14 cellular contexts compared by ENCODE assay signal in the genomic region with DNA sequence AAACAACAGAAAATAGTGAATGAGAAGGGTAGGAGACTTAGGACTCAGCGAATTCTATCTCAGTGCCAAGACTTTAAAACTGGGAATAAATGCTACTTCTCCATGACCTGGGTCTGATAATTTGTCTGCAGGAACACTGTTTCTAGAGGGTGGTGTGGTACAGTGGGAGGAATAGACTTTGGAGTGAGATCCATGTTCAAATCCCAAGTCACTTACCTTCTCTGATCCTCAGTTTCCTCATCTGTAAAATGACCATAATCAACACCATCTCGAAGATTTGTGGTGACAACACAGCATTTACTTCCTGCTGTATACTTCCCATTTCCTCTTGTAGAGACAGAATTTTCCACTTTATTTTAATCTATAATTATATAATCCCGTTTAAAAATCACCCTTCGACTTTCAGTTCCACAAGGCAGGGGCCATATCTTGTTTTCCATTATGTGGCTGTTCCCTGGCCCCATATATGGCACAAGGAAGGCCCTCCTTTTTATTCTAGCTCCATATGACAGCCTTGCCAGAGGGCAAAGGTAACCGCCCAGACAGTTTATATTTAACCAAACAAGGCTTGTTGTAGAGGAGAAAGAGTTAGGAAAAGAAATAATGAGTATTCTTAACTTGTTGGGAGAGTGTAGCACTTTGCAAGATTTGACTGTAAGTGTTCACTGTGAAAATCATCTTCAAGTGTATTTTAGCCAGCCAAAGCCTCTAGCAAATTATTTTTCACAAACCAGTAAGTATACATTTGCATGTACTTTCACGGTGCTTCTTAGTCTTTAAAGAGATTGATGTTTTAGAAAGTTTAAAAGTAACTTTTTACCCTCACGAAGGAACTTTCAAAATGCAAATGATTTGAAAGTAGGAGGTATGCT.
A peak's percentile ranks its signal among the peaks of the same experiment; 100 is the strongest.
DNase-seq lines count a peak whose midpoint lies in the region; ATAC-seq, FAIRE-seq and TF ChIP-seq lines count a peak whose summit lies in the region.
"Had no signal": no experiment of that assay in that cellular context is flagged by ENCODE, and none has a peak within 500 bp of the region (broad histone marks: within the 10 kb centered on the region; RNA-seq: fewer than 3 reads in every experiment).

No MANE protein-coding gene starts in this region.

- ATAC-seq in GM18498 (IDR thresholded peaks at IDR 0.05; ENCODE audit: unreplicated experiment) = peak; percentile 72
- peak; percentile 61 for ATAC-seq in GM19463 (IDR thresholded peaks at IDR 0.05; ENCODE audit: unreplicated experiment)
- peak; percentile 56 for ATAC-seq in HG02943 (IDR thresholded peaks at IDR 0.05; ENCODE audit: low read depth, unreplicated experiment)
- ATAC-seq in K562 = no peak
- ATAC-seq: natural killer cell treated with Interleukin-12 subunit alpha and Interleukin-12 subunit beta and Interleukin-15 and Interleukin-18, amount 100 ng/mL, for 72 hours; upper lobe of right lung had no signal

- no peak for TF ChIP-seq POLR2A in K562 (conservative IDR thresholded peaks at IDR 0.05)

- no TSS peak for BruUV-seq in K562 (replicated peaks; lab: Mats Ljungman, UMichigan)

- no peaks in the 10 kb centered on the region for H3K9me3 ChIP-seq in K562 (replicated peaks; ENCODE audit: control insufficient read depth, insufficient read depth, low read depth, low read length)
- H3K9me3 ChIP-seq: SK-N-SH, upper lobe of right lung had no signal

- FAIRE-seq in K562 (lab: Jason Lieb, UNC) = no peak

- POLR2A ChIA-PET in K562 (lab: Yijun Ruan, JAX) = interaction anchor here (0.6 kb wide), 1 partner anchor 976 kb away, joined by 5 read pairs; no protein-coding TSS in a partner anchor

- no peak overlapping the region for H3K4me2 ChIP-seq in K562 (ENCODE audit: insufficient read depth, low read length)
- H3K4me2 ChIP-seq: SK-N-SH had no signal

- no peak for TF ChIP-seq EP300 in K562 (IDR thresholded peaks at IDR 0.05; ENCODE audit: low read length)

- no peaks in the 10 kb centered on the region for H3K79me2 ChIP-seq in K562 (ENCODE audit: control insufficient read depth, insufficient read depth, low read length)

- no peaks in the 10 kb centered on the region for H3K36me3 ChIP-seq in K562 (ENCODE audit: control insufficient read depth, insufficient read depth, low read length)
- H3K36me3 ChIP-seq: upper lobe of right lung had no signal

- CTCF ChIA-PET in K562 (lab: Yijun Ruan, JAX; ENCODE audit: low intra/inter-chr PET ratio) = no interaction called here

- no peaks in the 10 kb centered on the region for H3K4me1 ChIP-seq in K562 (replicated peaks in 1 of 2; ENCODE audit: control insufficient read depth in 2 of 2, insufficient read depth in 2 of 2, low read length in 2 of 2)
- H3K4me1 ChIP-seq: upper lobe of right lung had no signal

- DNase-seq in K562 (ENCODE audit: extremely low read depth in 1 of 4, low spot score in 3 of 4) (no peak), NCI-H2107 treated with DMSO at 0.1 percent for 48 hours (lab: John Stamatoyannopoulos, UW; ENCODE audit: unreplicated experiment) (no peak), SW 1271 (lab: John Stamatoyannopoulos, UW) (no peak), iPS-NIHi7 (ENCODE audit: extremely low spot score) (no peak)
- DNase-seq in activated CD4-positive, alpha-beta T cell treated with anti-CD3 and anti-CD28 coated beads, Interleukin-2, amount 50 U/mL, for 4 hours = no peak
- DNase-seq: activated effector memory CD4-positive, alpha-beta T cell treated with anti-CD3 and anti-CD28 coated beads, Interleukin-2, amount 50 U/mL, for 16 hours; H9; NCI-H69; SK-N-SH; upper lobe of right lung had no signal

- in situ Hi-C loops in K562 (cut with MboI) = loop anchor here (10.0 kb wide), 1 partner anchor 1753 kb away; no protein-coding TSS in a partner anchor

- intact Hi-C loops in K562 (cut with micrococcal nuclease) = no loop called here

- no peak overlapping the region for H2AFZ ChIP-seq in K562 (ENCODE audit: low read depth, low read length)

- H4K20me1 ChIP-seq in K562 (replicated peaks; ENCODE audit: control insufficient read depth, insufficient read depth, low read length) = no peaks in the 10 kb centered on the region

- no peak overlapping the region for H3K27ac ChIP-seq in K562 (ENCODE audit: extremely low read depth, low read depth, low read length)
- H3K27ac ChIP-seq: upper lobe of right lung had no signal

- H3K4me3 ChIP-seq in K562 = no peak overlapping the region
- H3K4me3 ChIP-seq: upper lobe of right lung had no signal

- H3K9me1 ChIP-seq in K562 (ENCODE audit: control insufficient read depth, insufficient read depth, low read length) = no peaks in the 10 kb centered on the region

- H3K27me3 ChIP-seq in K562 (ENCODE audit: control insufficient read depth in 2 of 2, insufficient read depth in 2 of 2, low read length in 2 of 2) = no peaks in the 10 kb centered on the region
- H3K27me3 ChIP-seq: upper lobe of right lung had no signal

- 2% methylated on average over 7 of the region's 7 CpGs for WGBS in K562 (ENCODE audit: insufficient coverage, low coverage, missing lambda C conversion rate)

- H3K9ac ChIP-seq in K562 (ENCODE audit: insufficient read depth in 1 of 2, low read depth in 2 of 2, low read length in 2 of 2) = no peak overlapping the region
- H3K9ac ChIP-seq: SK-N-SH had no signal

- no peak for TF ChIP-seq RAD21 in K562 (CRISPR knock-in tag; conservative IDR thresholded peaks at IDR 0.05 in 1 of 2, IDR thresholded peaks at IDR 0.05 in 1 of 2)

- TF ChIP-seq CTCF in K562 (IDR thresholded peaks at IDR 0.05 in 2 of 3, conservative IDR thresholded peaks at IDR 0.05 in 1 of 3; ENCODE audit: insufficient read depth in 2 of 3, low read depth in 1 of 3, low read length in 3 of 3) = no peak

TF ChIP-seq in K562, 482 proteins besides CTCF, POLR2A, EP300 and RAD21:
- TF ChIP-seq, protein P1, sequence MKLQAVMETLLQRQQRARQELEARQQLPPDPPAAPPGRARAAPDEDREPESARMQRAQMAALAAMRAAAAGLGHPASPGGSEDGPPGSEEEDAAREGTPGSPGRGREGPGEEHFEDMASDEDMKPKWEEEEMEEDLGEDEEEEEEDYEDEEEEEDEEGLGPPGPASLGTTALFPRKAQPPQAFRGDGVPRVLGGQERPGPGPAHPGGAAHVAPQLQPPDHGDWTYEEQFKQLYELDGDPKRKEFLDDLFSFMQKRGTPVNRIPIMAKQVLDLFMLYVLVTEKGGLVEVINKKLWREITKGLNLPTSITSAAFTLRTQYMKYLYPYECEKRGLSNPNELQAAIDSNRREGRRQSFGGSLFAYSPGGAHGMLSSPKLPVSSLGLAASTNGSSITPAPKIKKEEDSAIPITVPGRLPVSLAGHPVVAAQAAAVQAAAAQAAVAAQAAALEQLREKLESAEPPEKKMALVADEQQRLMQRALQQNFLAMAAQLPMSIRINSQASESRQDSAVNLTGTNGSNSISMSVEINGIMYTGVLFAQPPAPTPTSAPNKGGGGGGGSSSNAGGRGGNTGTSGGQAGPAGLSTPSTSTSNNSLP (IDR thresholded peaks at IDR 0.05; ENCODE audit: borderline replicate concordance, low read depth, low read length) = no peak
- TF ChIP-seq RBM25 (IDR thresholded peaks at IDR 0.05; ENCODE audit: low read depth, low read length, severe bottlenecking) (peak; percentile 54), TOE1 (IDR thresholded peaks at IDR 0.05; ENCODE audit: borderline replicate concordance) (no peak), TOE1 (CRISPR knock-in tag; IDR thresholded peaks at IDR 0.05; ENCODE audit: borderline replicate concordance, low read depth) (no peak), CREBBP (IDR thresholded peaks at IDR 0.05; ENCODE audit: low read depth, low read length) (no peak), ZNF174 (CRISPR knock-in tag; IDR thresholded peaks at IDR 0.05) (no peak)
- TF ChIP-seq, protein P2, sequence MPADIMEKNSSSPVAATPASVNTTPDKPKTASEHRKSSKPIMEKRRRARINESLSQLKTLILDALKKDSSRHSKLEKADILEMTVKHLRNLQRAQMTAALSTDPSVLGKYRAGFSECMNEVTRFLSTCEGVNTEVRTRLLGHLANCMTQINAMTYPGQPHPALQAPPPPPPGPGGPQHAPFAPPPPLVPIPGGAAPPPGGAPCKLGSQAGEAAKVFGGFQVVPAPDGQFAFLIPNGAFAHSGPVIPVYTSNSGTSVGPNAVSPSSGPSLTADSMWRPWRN (IDR thresholded peaks at IDR 0.05; ENCODE audit: low read depth) = no peak
